In genomic region chr3:52887166-52887565, GRCh38 we compare ENCODE assay signal across 23 cellular contexts. TPM values are rescaled to one million over a fixed set of nuclear protein-coding genes. Genes with fewer than 3 reads are reported as not detected.
A peak's percentile ranks its signal among the peaks of the same experiment; 100 is the strongest.
DNase-seq lines count a peak whose midpoint lies in the region; ATAC-seq and TF ChIP-seq lines count a peak whose summit lies in the region.
"Had no signal": no experiment of that assay in that cellular context is flagged by ENCODE, and none has a peak within 500 bp of the region (broad histone marks: within the 10 kb centered on the region; RNA-seq: fewer than 3 reads in every experiment).

No MANE protein-coding gene starts in this region.

- H3K9me3 ChIP-seq in uterus = no peaks in the 10 kb centered on the region
- H3K9me3 ChIP-seq: BE2C, HAP-1 had no signal

- TF ChIP-seq POLR2A in uterus (IDR thresholded peaks at IDR 0.05) = no peak

- no peak overlapping the region for H3K27ac ChIP-seq in uterus
- H3K27ac ChIP-seq: 22Rv1; BLaER1 treated with 17β-estradiol and CSF1 and Interleukin-3, amounts not matched to agents 10 nM and 100 nM had no signal

- CTCF ChIA-PET in activated CD8-positive, alpha-beta memory T cell treated with anti-CD3 and anti-CD28 coated beads, Interleukin-2, amount 10 ng/mL, durations not matched to agents 7 days and 5 days (lab: Charles Lee) = no interaction called here

- H3K36me3 ChIP-seq in H7 (replicated peaks; ENCODE audit: control insufficient read depth, insufficient read depth, low read length) (no peaks in the 10 kb centered on the region), uterus (no peaks in the 10 kb centered on the region)
- H3K36me3 ChIP-seq: BE2C had no signal

- ATAC-seq in activated CD8-positive, alpha-beta memory T cell treated with anti-CD3 and anti-CD28 coated beads, Interleukin-2, amount 10 ng/mL, durations not matched to agents 7 days and 5 days = no peak
- ATAC-seq in left lobe of liver = peak; percentile 53
- ATAC-seq: GM23338 had no signal

- H3K9me3 Mint-ChIP-seq in activated CD8-positive, alpha-beta memory T cell treated with anti-CD3 and anti-CD28 coated beads, Interleukin-2, amount 10 ng/mL, durations not matched to agents 7 days and 5 days (ENCODE audit: low read depth) = no peaks in the 10 kb centered on the region
- H3K9me3 Mint-ChIP-seq: CD4-positive, alpha-beta T cell; CD8-positive, alpha-beta memory T cell; GM23338; HFFc6 had no signal

- no peak overlapping the region for H3K4me3 Mint-ChIP-seq in activated CD8-positive, alpha-beta memory T cell treated with anti-CD3 and anti-CD28 coated beads, Interleukin-2, amount 10 ng/mL, durations not matched to agents 7 days and 5 days
- H3K4me3 Mint-ChIP-seq: CD14-positive monocyte; CD4-positive, alpha-beta T cell; CD8-positive, alpha-beta memory T cell; GM23338; HFFc6 had no signal

- intact Hi-C loops in uterus (cut with DNase I; ENCODE audit: low total_unique reads) = no loop called here

- no peak for TF ChIP-seq CTCF in uterus (IDR thresholded peaks at IDR 0.05)

- H3K27me3 ChIP-seq in H7 (ENCODE audit: control insufficient read depth, insufficient read depth, low read length) (no peaks in the 10 kb centered on the region), uterus (no peaks in the 10 kb centered on the region)
- H3K27me3 ChIP-seq: BE2C; BLaER1 treated with 17β-estradiol and CSF1 and Interleukin-3, amounts not matched to agents 10 nM and 100 nM had no signal

- H3K27ac Mint-ChIP-seq in activated CD8-positive, alpha-beta memory T cell treated with anti-CD3 and anti-CD28 coated beads, Interleukin-2, amount 10 ng/mL, durations not matched to agents 7 days and 5 days = no peak overlapping the region
- H3K27ac Mint-ChIP-seq: CD4-positive, alpha-beta T cell; GM23338; HFFc6 had no signal

- DNase-seq in activated CD8-positive, alpha-beta memory T cell treated with anti-CD3 and anti-CD28 coated beads, Interleukin-2, amount 50 U/mL, for 48 hours = peak; percentile 29
- no peak for DNase-seq in activated CD8-positive, alpha-beta memory T cell treated with anti-CD3 and anti-CD28 coated beads, Interleukin-2, amount 10 ng/mL, durations not matched to agents 7 days and 5 days
- peak; percentile 7 for DNase-seq in H7
- peak; percentile 67 for DNase-seq in cerebellum (ENCODE audit: low spot score)
- DNase-seq in left lobe of liver (ENCODE audit: low spot score) = peak; percentile 40
- DNase-seq in activated CD4-positive, alpha-beta T cell treated with anti-CD3 and anti-CD28 coated beads for 48 hours = no peak
- DNase-seq in activated CD4-positive, CD25-positive, alpha-beta regulatory T cell (lab: John Stamatoyannopoulos, UW) = no peak
- DNase-seq in uterus = no peak
- DNase-seq: AML-193; BE2C; CD4-positive, alpha-beta T cell; CD8-positive, alpha-beta memory T cell; DMS 273 treated with DMSO at 0.1 percent for 48 hours; DMS79; EL; GF-D8; HFFc6 had no signal

- no peaks in the 10 kb centered on the region for H3K4me1 ChIP-seq in uterus
- H3K4me1 ChIP-seq: BE2C had no signal

- H3K4me3 ChIP-seq in H7 (ENCODE audit: insufficient read depth, low read depth, low read length) = no peak overlapping the region
- no peak overlapping the region for H3K4me3 ChIP-seq in uterus
- H3K4me3 ChIP-seq: BLaER1 treated with 17β-estradiol and CSF1 and Interleukin-3, amounts not matched to agents 10 nM and 100 nM; GM23338; HAP-1 had no signal

- no peaks in the 10 kb centered on the region for H3K27me3 Mint-ChIP-seq in activated CD8-positive, alpha-beta memory T cell treated with anti-CD3 and anti-CD28 coated beads, Interleukin-2, amount 10 ng/mL, durations not matched to agents 7 days and 5 days
- H3K27me3 Mint-ChIP-seq: CD4-positive, alpha-beta T cell; CD8-positive, alpha-beta memory T cell had no signal

- peaks cover 24% of the 10 kb centered on the region for H3K4me1 Mint-ChIP-seq in activated CD8-positive, alpha-beta memory T cell treated with anti-CD3 and anti-CD28 coated beads, Interleukin-2, amount 10 ng/mL, durations not matched to agents 7 days and 5 days

- peaks cover 31% of the 10 kb centered on the region for H3K36me3 Mint-ChIP-seq in activated CD8-positive, alpha-beta memory T cell treated with anti-CD3 and anti-CD28 coated beads, Interleukin-2, amount 10 ng/mL, durations not matched to agents 7 days and 5 days

RNA-seq across cellular contexts. Expression of gene STIMATE, which starts 10.2 kb away (rescaled TPM):
- total RNA-seq in activated CD8-positive, alpha-beta memory T cell treated with anti-CD3 and anti-CD28 coated beads, Interleukin-2, amount 10 ng/mL, durations not matched to agents 7 days and 5 days = 10 to 100 TPM; 43.3 to 47.8 TPM
- total RNA-seq in H7 (2014; rRNA removed; shearing (Covaris generic)) = 10.9 and 19.3 TPM in 2 replicates
- total RNA-seq in cerebellum = 11.3 TPM
- total RNA-seq in left lobe of liver = 36.4 TPM
- 10 to 100 TPM in 3 of 4 donors, 1 to 10 TPM in 1; 6.7 to 24.1 (median 21.5) TPM for total RNA-seq in uterus

RNA-seq across cellular contexts. Expression of gene MUSTN1, which starts 52.3 kb away (rescaled TPM):
- total RNA-seq in activated CD8-positive, alpha-beta memory T cell treated with anti-CD3 and anti-CD28 coated beads, Interleukin-2, amount 10 ng/mL, durations not matched to agents 7 days and 5 days = 1 to 10 TPM in 1 of 2 experiments, under 1 TPM in 1; 0.40 to 3.0 TPM
- total RNA-seq in H7 (2014; rRNA removed; shearing (Covaris generic)) = 0.63 and 0.97 TPM in 2 replicates
- total RNA-seq in cerebellum (0.82 TPM), left lobe of liver (0.38 TPM), uterus (10 to 100 TPM in 1 of 4 donors, 1 to 10 TPM in 2, not detected in 1; 1.8 to 35.2 (median 8.7) TPM)
- total RNA-seq: H4 had no signal

RNA-seq across cellular contexts. Expression of gene ITIH4, which starts 56.7 kb away (rescaled TPM):
- total RNA-seq in activated CD8-positive, alpha-beta memory T cell treated with anti-CD3 and anti-CD28 coated beads, Interleukin-2, amount 10 ng/mL, durations not matched to agents 7 days and 5 days = 10 to 100 TPM; 18.0 to 24.9 TPM
- 0.14 TPM in 1 of 2 replicates, not detected in the other for total RNA-seq in H7 (2014; rRNA removed; shearing (Covaris generic))
- total RNA-seq in cerebellum = 8.0 TPM
- 4,358 TPM for total RNA-seq in left lobe of liver
- 1 to 10 TPM in 3 of 4 donors, under 1 TPM in 1; 0.26 to 8.7 (median 6.9) TPM for total RNA-seq in uterus

Comparison
In these comparisons a context has a peak if more than half of its experiments do, and no peak if none do; other contexts are left out.
1. DNase-seq: peak in activated CD8-positive, alpha-beta memory T cell treated with anti-CD3 and anti-CD28 coated beads, Interleukin-2, amount 50 U/mL, for 48 hours (single experiment), H7 (single experiment), cerebellum (single experiment) and left lobe of liver (single experiment); none in activated CD8-positive, alpha-beta memory T cell treated with anti-CD3 and anti-CD28 coated beads, Interleukin-2, amount 10 ng/mL, durations not matched to agents 7 days and 5 days (single experiment), activated CD4-positive, alpha-beta T cell treated with anti-CD3 and anti-CD28 coated beads for 48 hours (single experiment), activated CD4-positive, CD25-positive, alpha-beta regulatory T cell (0 of 4) and uterus (0 of 2).
2. RNA of gene ITIH4, which starts 56.7 kb away (total RNA-seq): 4,358 TPM in left lobe of liver (single experiment); 18.0 to 24.9 TPM in activated CD8-positive, alpha-beta memory T cell treated with anti-CD3 and anti-CD28 coated beads, Interleukin-2, amount 10 ng/mL, durations not matched to agents 7 days and 5 days, 0.26 to 8.7 TPM in uterus, 8.0 TPM in cerebellum (single experiment) and 0.14 TPM in H7; every median in the first group is over 100 times any median in the second.